In the genomic region with DNA sequence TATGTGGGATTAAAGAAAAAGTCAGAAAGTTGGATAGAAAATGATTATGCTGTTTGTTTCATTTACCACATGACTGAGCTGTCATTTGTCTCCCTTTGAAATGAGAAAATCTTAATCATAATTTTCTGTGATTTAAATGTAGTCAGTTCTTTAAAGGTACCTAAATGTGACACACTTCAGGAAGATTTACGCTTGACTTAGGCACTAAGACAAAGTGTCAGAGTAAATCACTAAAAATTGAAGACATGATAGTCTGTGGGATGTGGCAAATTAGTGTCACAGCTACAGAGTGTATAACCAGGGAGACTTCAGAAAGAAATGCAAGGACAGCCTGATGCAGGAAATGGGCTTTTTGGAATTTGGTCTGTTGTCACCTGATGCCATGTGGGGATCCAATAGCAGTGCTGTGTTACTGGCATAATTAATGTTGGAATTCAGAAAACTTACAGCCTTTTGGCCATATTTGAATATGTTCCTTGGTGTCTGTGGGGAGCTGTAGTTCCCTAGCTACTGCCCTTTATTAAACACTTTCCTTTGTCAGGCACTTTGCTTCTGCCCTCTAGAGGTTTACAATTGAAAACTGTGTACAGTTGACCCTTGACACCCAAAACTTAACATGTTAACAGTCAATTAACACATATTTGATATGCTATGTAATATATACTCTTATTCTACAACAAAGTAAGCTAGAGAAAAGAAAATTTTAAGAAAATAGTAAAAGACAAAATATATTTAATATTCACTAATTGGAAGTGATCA, we compare ENCODE assay signal across 1 cellular context.
TF ChIP-seq lines count a peak whose summit lies in the region.

No MANE protein-coding gene starts in this region.

TF ChIP-seq in HCT116, 20 proteins besides CTCF, POLR2A, EP300 and RAD21 (continued from another document):
- TF ChIP-seq, protein P1, sequence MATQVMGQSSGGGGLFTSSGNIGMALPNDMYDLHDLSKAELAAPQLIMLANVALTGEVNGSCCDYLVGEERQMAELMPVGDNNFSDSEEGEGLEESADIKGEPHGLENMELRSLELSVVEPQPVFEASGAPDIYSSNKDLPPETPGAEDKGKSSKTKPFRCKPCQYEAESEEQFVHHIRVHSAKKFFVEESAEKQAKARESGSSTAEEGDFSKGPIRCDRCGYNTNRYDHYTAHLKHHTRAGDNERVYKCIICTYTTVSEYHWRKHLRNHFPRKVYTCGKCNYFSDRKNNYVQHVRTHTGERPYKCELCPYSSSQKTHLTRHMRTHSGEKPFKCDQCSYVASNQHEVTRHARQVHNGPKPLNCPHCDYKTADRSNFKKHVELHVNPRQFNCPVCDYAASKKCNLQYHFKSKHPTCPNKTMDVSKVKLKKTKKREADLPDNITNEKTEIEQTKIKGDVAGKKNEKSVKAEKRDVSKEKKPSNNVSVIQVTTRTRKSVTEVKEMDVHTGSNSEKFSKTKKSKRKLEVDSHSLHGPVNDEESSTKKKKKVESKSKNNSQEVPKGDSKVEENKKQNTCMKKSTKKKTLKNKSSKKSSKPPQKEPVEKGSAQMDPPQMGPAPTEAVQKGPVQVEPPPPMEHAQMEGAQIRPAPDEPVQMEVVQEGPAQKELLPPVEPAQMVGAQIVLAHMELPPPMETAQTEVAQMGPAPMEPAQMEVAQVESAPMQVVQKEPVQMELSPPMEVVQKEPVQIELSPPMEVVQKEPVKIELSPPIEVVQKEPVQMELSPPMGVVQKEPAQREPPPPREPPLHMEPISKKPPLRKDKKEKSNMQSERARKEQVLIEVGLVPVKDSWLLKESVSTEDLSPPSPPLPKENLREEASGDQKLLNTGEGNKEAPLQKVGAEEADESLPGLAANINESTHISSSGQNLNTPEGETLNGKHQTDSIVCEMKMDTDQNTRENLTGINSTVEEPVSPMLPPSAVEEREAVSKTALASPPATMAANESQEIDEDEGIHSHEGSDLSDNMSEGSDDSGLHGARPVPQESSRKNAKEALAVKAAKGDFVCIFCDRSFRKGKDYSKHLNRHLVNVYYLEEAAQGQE (IDR thresholded peaks at IDR 0.05; ENCODE audit: low read depth) = no peak
- TF ChIP-seq EZH2phosphoT487 (IDR thresholded peaks at IDR 0.05; ENCODE audit: borderline replicate concordance) = no peak
- no peak for TF ChIP-seq ZNF274 (IDR thresholded peaks at IDR 0.05; ENCODE audit: low read depth, low read length)
- no peak for TF ChIP-seq SRF (IDR thresholded peaks at IDR 0.05; ENCODE audit: low read depth)
- no peak for TF ChIP-seq EGR1 (IDR thresholded peaks at IDR 0.05; ENCODE audit: low read depth)
- no peak for TF ChIP-seq YY1 (IDR thresholded peaks at IDR 0.05; ENCODE audit: extremely low read depth, insufficient replicate concordance, low read depth, low read length)
- TF ChIP-seq POLR2AphosphoS5 (IDR thresholded peaks at IDR 0.05; ENCODE audit: low read depth, low read length) = no peak
- TF ChIP-seq SP1 (IDR thresholded peaks at IDR 0.05; ENCODE audit: low read depth) = no peak
- TF ChIP-seq ZFX (IDR thresholded peaks at IDR 0.05) = no peak
- no peak for TF ChIP-seq CBX3 (IDR thresholded peaks at IDR 0.05; ENCODE audit: low read depth)
- TF ChIP-seq JUND (IDR thresholded peaks at IDR 0.05) = no peak
